In genomic region chr16:3023669-3024478, GRCh38 we compare ENCODE assay signal across 8 cellular contexts. TPM values are rescaled to one million over a fixed set of nuclear protein-coding genes. Genes with fewer than 3 reads are reported as not detected.
DNase-seq lines count a peak whose midpoint lies in the region; ATAC-seq and TF ChIP-seq lines count a peak whose summit lies in the region.

HCFC1R1 (minus strand) TSS chr16:3023942; CDS start chr16:3023941, 1 bp downstream.
THOC6 (plus strand) TSS chr16:3024035; CDS start chr16:3024327, 292 bp downstream.

- WGBS in lung, 2 donors: 1% methylated on average over 68 to 69 of the region's 69 CpGs

- H3K27me3 ChIP-seq in lung (ENCODE audit: control insufficient read depth, insufficient read depth): no peaks in the 10 kb centered on the region

- POLR2A ChIA-PET in activated CD8-positive, alpha-beta T cell treated with anti-CD3 and anti-CD28 coated beads, Interleukin-2, amount 10 ng/mL, durations not matched to agents 7 days and 5 days (lab: Charles Lee): interaction anchor here (0.7 to 4.8 kb wide), 4 partner anchors 10 to 134 kb away, joined by 3 to 20 read pairs (median 3); partner anchors contain the start of gene IL32

- peaks cover 0 to 21% of the 10 kb centered on the region in 2 donors for H3K4me1 ChIP-seq in lung (ENCODE audit: control insufficient read depth in 2 of 2, insufficient read depth in 2 of 2, low read length in 2 of 2)

- H3K4me3 ChIP-seq in lung: peak within 1 kb of the TSS; percentile 53

- H3K9me3 ChIP-seq in lung (ENCODE audit: control insufficient read depth in 2 of 2, insufficient read depth in 1 of 2, low read length in 1 of 2): no peaks in the 10 kb centered on the region

- peak within 1 kb of the TSS; percentile 92 to 96 for H3K27ac ChIP-seq in lung (ENCODE audit: low read depth in 1 of 2, low read length in 1 of 2)

- peak within 1 kb of the TSS; percentile 94 for H3K27ac Mint-ChIP-seq in activated CD8-positive, alpha-beta T cell treated with anti-CD3 and anti-CD28 coated beads, Interleukin-2, amount 10 ng/mL, durations not matched to agents 7 days and 5 days

- peak within 1 kb of the TSS; percentile 85 for H3K4me3 Mint-ChIP-seq in activated CD8-positive, alpha-beta T cell treated with anti-CD3 and anti-CD28 coated beads, Interleukin-2, amount 10 ng/mL, durations not matched to agents 7 days and 5 days

- CTCF ChIA-PET in activated CD8-positive, alpha-beta T cell treated with anti-CD3 and anti-CD28 coated beads, Interleukin-2, amount 10 ng/mL, durations not matched to agents 7 days and 5 days (lab: Charles Lee): interaction anchor here (0.6 to 7.2 kb wide), 7 partner anchors 8 to 135 kb away, joined by 3 to 105 read pairs (median 6); no protein-coding TSS in a partner anchor

- H3K4me1 Mint-ChIP-seq in activated CD8-positive, alpha-beta T cell treated with anti-CD3 and anti-CD28 coated beads, Interleukin-2, amount 10 ng/mL, durations not matched to agents 7 days and 5 days (ENCODE audit: low read depth): peaks cover 56% of the 10 kb centered on the region

- peaks cover 25% of the 10 kb centered on the region for H3K36me3 Mint-ChIP-seq in activated CD8-positive, alpha-beta T cell treated with anti-CD3 and anti-CD28 coated beads, Interleukin-2, amount 10 ng/mL, durations not matched to agents 7 days and 5 days (ENCODE audit: low read depth)

- no peaks in the 10 kb centered on the region for H3K9me3 Mint-ChIP-seq in activated CD8-positive, alpha-beta T cell treated with anti-CD3 and anti-CD28 coated beads, Interleukin-2, amount 10 ng/mL, durations not matched to agents 7 days and 5 days (ENCODE audit: insufficient read depth)

- peak; percentile 97 for DNase-seq in CMK (ENCODE audit: low read depth)
- peak; percentile 89 for DNase-seq in HS-5 (ENCODE audit: low read depth)
- peak; percentile 65 for DNase-seq in NK-92 (lab: John Stamatoyannopoulos, UW; ENCODE audit: unreplicated experiment)
- peak; percentile 98 for DNase-seq in activated CD8-positive, alpha-beta T cell treated with anti-CD3 and anti-CD28 coated beads, Interleukin-2, amount 10 ng/mL, durations not matched to agents 7 days and 5 days
- DNase-seq in ecto neural progenitor cell (ENCODE audit: low spot score): peak; percentile 97
- peak; percentile 98 for DNase-seq in lung (ENCODE audit: low spot score)
- peak; percentile 90 to 97 (median 94) for DNase-seq in stimulated activated CD4-positive, alpha-beta T cell treated with anti-CD3 and anti-CD28 coated beads, TNF-alpha, amount 100 ng/mL, for 24 hours (ENCODE audit: low read depth in 3 of 3)

- ATAC-seq in GM19468 (IDR thresholded peaks at IDR 0.05; ENCODE audit: extremely low read depth, unreplicated experiment): peak; percentile 77
- ATAC-seq in activated CD8-positive, alpha-beta T cell treated with anti-CD3 and anti-CD28 coated beads, Interleukin-2, amount 10 ng/mL, durations not matched to agents 7 days and 5 days: peak; percentile 80
- peak; percentile 56 for ATAC-seq in lung (ENCODE audit: insufficient read depth, low FRiP score)

- H3K36me3 ChIP-seq in lung (ENCODE audit: control insufficient read depth in 2 of 2, insufficient read depth in 2 of 2, low read length in 2 of 2): peaks cover 0 to 21% of the 10 kb centered on the region in 2 donors

- no peak for TF ChIP-seq CTCF in lung (IDR thresholded peaks at IDR 0.05; ENCODE audit: control extremely low read depth, extremely low read depth)

- H3K27me3 Mint-ChIP-seq in activated CD8-positive, alpha-beta T cell treated with anti-CD3 and anti-CD28 coated beads, Interleukin-2, amount 10 ng/mL, durations not matched to agents 7 days and 5 days (ENCODE audit: low read depth): peaks cover 3% of the 10 kb centered on the region

RNA-seq across cellular contexts. Expression of gene HCFC1R1, which starts in this region (rescaled TPM):
- total RNA-seq in activated CD8-positive, alpha-beta T cell treated with anti-CD3 and anti-CD28 coated beads, Interleukin-2, amount 10 ng/mL, durations not matched to agents 7 days and 5 days: 10 to 100 TPM; 41.0 to 41.7 TPM
- 10 to 100 TPM; 10.9 to 51.1 TPM for total RNA-seq in lung
- 100 to 1,000 TPM in 1 of 2 donors, 10 to 100 TPM in 1; 40.4 to 138 TPM for polyA plus RNA-seq in lung

RNA-seq across cellular contexts. Expression of gene THOC6, which starts in this region (rescaled TPM):
- total RNA-seq in activated CD8-positive, alpha-beta T cell treated with anti-CD3 and anti-CD28 coated beads, Interleukin-2, amount 10 ng/mL, durations not matched to agents 7 days and 5 days: 10 to 100 TPM; 57.4 to 57.9 TPM
- 10 to 100 TPM; 12.7 to 39.9 TPM for total RNA-seq in lung
- polyA plus RNA-seq in lung: 10 to 100 TPM; 40.0 to 58.3 TPM

Comparison
In these comparisons a context has a peak if more than half of its experiments do, and no peak if none do; other contexts are left out.
1. Peak in every context shown above with its lines: DNase-seq, ATAC-seq, H3K4me3 ChIP-seq and H3K27ac ChIP-seq.